ENCODE assay signal across 16 cellular contexts in the genomic region with DNA sequence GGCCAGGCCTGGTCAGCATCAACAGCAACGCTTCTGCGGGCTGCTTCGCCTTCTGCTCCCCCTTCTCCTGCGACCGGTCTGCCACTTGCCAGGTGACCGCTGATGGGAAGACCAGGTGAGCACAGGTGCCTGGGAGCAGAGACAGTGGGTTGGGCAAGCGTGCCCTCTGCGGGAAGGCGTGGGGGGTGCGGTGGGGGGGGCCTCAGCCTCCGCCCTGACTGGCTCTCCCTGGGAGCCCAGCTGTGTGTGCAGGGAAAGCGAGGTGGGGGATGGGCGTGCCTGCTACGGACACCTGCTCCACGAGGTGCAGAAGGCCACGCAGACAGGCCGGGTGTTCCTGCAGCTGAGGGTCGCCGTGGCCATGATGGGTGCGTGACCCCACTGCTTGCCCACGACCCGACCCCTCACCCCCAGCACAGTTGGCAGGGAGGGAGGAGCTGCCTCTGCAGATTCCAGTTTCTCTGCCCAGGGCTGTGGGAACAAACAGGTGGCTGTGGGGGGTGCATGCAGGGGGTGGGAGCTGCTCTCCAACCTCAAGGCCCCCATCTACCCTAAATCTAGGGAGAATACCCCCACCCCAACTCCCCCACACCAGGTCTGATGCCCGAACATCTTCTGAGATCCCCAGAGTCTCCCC. TPM values are rescaled to one million over a fixed set of nuclear protein-coding genes. Genes with fewer than 3 reads are reported as not detected.
"Had no signal": no experiment of that assay in that cellular context is flagged by ENCODE, and none has a peak within 500 bp of the region (broad histone marks: within the 10 kb centered on the region; RNA-seq: fewer than 3 reads in every experiment).

No MANE protein-coding gene starts in this region.

- H3K4me1 ChIP-seq: gastroesophageal sphincter, right atrium auricular region had no signal

- H3K36me3 ChIP-seq: brain microvascular endothelial cell, right atrium auricular region had no signal

- FAIRE-seq: keratinocyte, small intestine had no signal

- H3K4me3 ChIP-seq: gastroesophageal sphincter, left lung, mucosa of descending colon, right atrium auricular region had no signal

- H3K27ac ChIP-seq: brain microvascular endothelial cell, gastroesophageal sphincter, left lung, right atrium auricular region had no signal

- DNase-seq: activated CD4-positive, alpha-beta memory T cell treated with anti-CD3 and anti-CD28 coated beads for 36 hours; activated gamma-delta T cell; activated T-cell treated with anti-CD3 and anti-CD28 coated beads, Interleukin-2, amount 50 U/mL, for 48 hours; amygdala; brain microvascular endothelial cell; effector memory CD8-positive, alpha-beta T cell; left lung; mucosa of descending colon; naive thymus-derived CD8-positive, alpha-beta T cell; small intestine; substantia nigra; trophoblast cell had no signal

- ATAC-seq: effector memory CD8-positive, alpha-beta T cell; gastroesophageal sphincter; left lung; mucosa of descending colon; naive thymus-derived CD8-positive, alpha-beta T cell; stimulated activated memory B cell treated with anti-CD40 and anti-IgM and Interleukin-4, amounts not matched to agents 10 μg/mL and 1 μg/mL and 100 μg/mL, for 72 hours had no signal

- H3K9me3 ChIP-seq: gastroesophageal sphincter, left lung, mucosa of descending colon, right atrium auricular region had no signal

- H3K27me3 ChIP-seq: brain microvascular endothelial cell, gastroesophageal sphincter, left lung, right atrium auricular region had no signal

RNA-seq across cellular contexts. Expression of a gene that starts 8.8 kb away (rescaled TPM):
- polyA plus RNA-seq: keratinocyte; naive thymus-derived CD8-positive, alpha-beta T cell had no signal
